Comparison of ENCODE assay signal across 19 cellular contexts in genomic region chr12:80925237-80925636, GRCh38. TPM values are rescaled to one million over a fixed set of nuclear protein-coding genes. Genes with fewer than 3 reads are reported as not detected.
"Had no signal": no experiment of that assay in that cellular context is flagged by ENCODE, and none has a peak within 500 bp of the region (broad histone marks: within the 10 kb centered on the region; RNA-seq: fewer than 3 reads in every experiment).

No MANE protein-coding gene starts in this region.

- DNase-seq: activated B cell treated with CpG ODN at 0.5 μM for 24 hours; activated CD4-positive, alpha-beta T cell treated with anti-CD3 and anti-CD28 coated beads, Interleukin-2, amount 10 ng/mL, durations not matched to agents 24 days and 14 days; activated CD8-positive, alpha-beta memory T cell treated with anti-CD3 and anti-CD28 coated beads, Interleukin-2, amount 50 U/mL, for 48 hours; activated gamma-delta T cell treated with Interleukin-2 at 50 U/mL for 16 hours; activated naive CD8-positive, alpha-beta T cell treated with anti-CD3 and anti-CD28 coated beads for 36 hours; activated T-cell treated with anti-CD3 and anti-CD28 coated beads, Interleukin-2, amount 50 U/mL, for 72 hours; anterior cingulate cortex; brain microvascular endothelial cell; cortex of kidney; effector CD8-positive, alpha-beta T cell; esophagus squamous epithelium; foreskin melanocyte; head of caudate nucleus; left colon; mucosa of descending colon; naive thymus-derived CD4-positive, alpha-beta T cell; stimulated activated naive B cell treated with anti-CD40 and anti-IgM and Interleukin-4, amounts not matched to agents 10 μg/mL and 1 μg/mL and 100 μg/mL, for 72 hours; T-helper 2 cell; thyroid gland had no signal

- H3K27me3 ChIP-seq: brain microvascular endothelial cell, esophagus squamous epithelium, thyroid gland had no signal

- H3K4me3 ChIP-seq: esophagus squamous epithelium, mucosa of descending colon, thyroid gland had no signal

- ATAC-seq: activated T-cell treated with anti-CD3 and anti-CD28 coated beads, Interleukin-2, amount 50 U/mL, for 72 hours; left colon; mucosa of descending colon; naive thymus-derived CD4-positive, alpha-beta T cell; stimulated activated naive B cell treated with anti-CD40 and anti-IgM and Interleukin-4, amounts not matched to agents 10 μg/mL and 1 μg/mL and 100 μg/mL, for 72 hours had no signal

- H3K4me1 ChIP-seq: esophagus squamous epithelium, thyroid gland had no signal

- H3K36me3 ChIP-seq: brain microvascular endothelial cell, esophagus squamous epithelium, thyroid gland had no signal

- H3K27ac ChIP-seq: brain microvascular endothelial cell, esophagus squamous epithelium, thyroid gland had no signal

RNA-seq across cellular contexts. Expression of gene LIN7A, which starts 12.5 kb away (rescaled TPM):
- total RNA-seq: activated B cell treated with CpG ODN at 0.5 μM for 24 hours; activated naive CD8-positive, alpha-beta T cell treated with anti-CD3 and anti-CD28 coated beads for 36 hours; activated T-cell treated with anti-CD3 and anti-CD28 coated beads, Interleukin-2, amount 50 U/mL, for 72 hours had no signal
- polyA plus RNA-seq: naive thymus-derived CD4-positive, alpha-beta T cell had no signal
